16 cellular contexts compared by ENCODE assay signal in the genomic region with DNA sequence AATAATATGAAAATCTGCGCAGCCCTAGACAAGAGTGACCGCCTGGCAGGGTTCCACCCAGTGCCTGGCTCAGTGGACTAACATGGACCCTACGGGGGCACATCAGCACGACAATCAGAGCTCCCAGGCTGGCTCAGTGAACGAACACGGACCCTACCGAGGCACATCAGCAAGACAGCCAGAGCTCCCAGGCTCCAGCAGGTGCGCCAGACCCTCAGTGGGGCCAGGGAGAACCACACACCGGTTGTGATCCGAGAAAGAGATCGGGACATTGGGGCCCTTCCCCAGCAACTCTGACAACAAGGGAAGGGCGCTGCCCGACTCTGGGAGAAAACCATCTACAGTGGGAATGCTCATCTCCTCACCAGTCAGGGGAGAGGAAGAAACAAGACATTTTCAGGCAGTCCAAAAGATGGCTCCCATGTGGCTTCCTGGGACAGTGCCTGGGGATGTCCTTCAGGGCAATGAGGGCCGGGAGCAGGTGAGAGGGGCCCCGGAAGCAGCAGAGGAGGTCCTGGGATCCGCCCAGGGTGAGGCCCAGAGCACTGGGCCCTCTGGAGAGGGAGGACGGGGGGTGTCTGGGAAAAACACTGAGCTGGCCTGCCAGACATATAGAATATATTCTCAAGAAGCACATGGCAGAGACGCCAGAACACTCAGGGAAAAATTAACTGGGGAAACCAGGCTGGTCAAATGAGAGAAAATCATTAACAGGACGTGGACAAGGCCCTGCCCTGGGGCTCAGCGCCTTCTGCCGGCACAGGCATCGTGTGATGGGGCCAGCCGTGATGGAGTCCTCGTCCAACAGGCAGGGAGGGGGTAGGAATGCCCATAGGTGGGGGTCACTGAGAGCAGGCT. TPM values are rescaled to one million over a fixed set of nuclear protein-coding genes. Genes with fewer than 3 reads are reported as not detected.
DNase-seq lines count a peak whose midpoint lies in the region; ATAC-seq and TF ChIP-seq lines count a peak whose summit lies in the region.
"Had no signal": no experiment of that assay in that cellular context is flagged by ENCODE, and none has a peak within 500 bp of the region (broad histone marks: within the 10 kb centered on the region; RNA-seq: fewer than 3 reads in every experiment).

No MANE protein-coding gene starts in this region.

- H3K36me3 ChIP-seq in HEK293 (ENCODE audit: control insufficient read depth in 2 of 2, insufficient read depth in 1 of 2, low read length in 2 of 2), result no peaks in the 10 kb centered on the region
- peaks cover 0 to 4% of the 10 kb centered on the region in 2 donors for H3K36me3 ChIP-seq in mucosa of rectum (ENCODE audit: control insufficient read depth in 2 of 2, insufficient read depth in 2 of 2, low read length in 2 of 2)
- peaks cover 0 to 13% (median 3%) of the 10 kb centered on the region in 4 donors for H3K36me3 ChIP-seq in stomach

- H3K9me3 ChIP-seq in HEK293 (ENCODE audit: control insufficient read depth, insufficient read depth, low read depth, low read length) (no peaks in the 10 kb centered on the region), mucosa of rectum (ENCODE audit: control insufficient read depth in 2 of 2, low read length in 2 of 2) (no peaks in the 10 kb centered on the region), stomach (no peaks in the 10 kb centered on the region)

- H3K4me1 ChIP-seq in HEK293 (ENCODE audit: control insufficient read depth, insufficient read depth, low read length) (no peaks in the 10 kb centered on the region), mucosa of rectum (ENCODE audit: control insufficient read depth in 2 of 2, insufficient read depth in 2 of 2, low read length in 2 of 2) (peaks cover 58 to 66% of the 10 kb centered on the region in 2 donors), stomach (peaks cover 52 to 76% (median 69%) of the 10 kb centered on the region in 4 donors)

- POLR2A ChIA-PET in HEK293 (lab: Yijun Ruan, JAX), result no interaction called here

- no peak for TF ChIP-seq CTCF in HEK293 (tag by site-specific recombination; IDR thresholded peaks at IDR 0.05)
- TF ChIP-seq CTCF in chondrocyte (IDR thresholded peaks at IDR 0.05), result no peak
- no peak for TF ChIP-seq CTCF in stomach (IDR thresholded peaks at IDR 0.05)

- H3K4me1 Mint-ChIP-seq in chondrocyte (ENCODE audit: low read depth), result peaks cover 47% of the 10 kb centered on the region

- H3K27me3 Mint-ChIP-seq in chondrocyte (ENCODE audit: low read depth), result no peaks in the 10 kb centered on the region
- H3K27me3 Mint-ChIP-seq: natural killer cell treated with Interleukin-12 subunit alpha and Interleukin-12 subunit beta and Interleukin-15 and Interleukin-18, amount 100 ng/mL, for 72 hours had no signal

- H3K4me3 ChIP-seq in HEK293 (ENCODE audit: low read depth, low read length) (no peak overlapping the region), mucosa of rectum (ENCODE audit: low read length in 2 of 2) (peak overlapping the region in 1 of 2 donors; percentile 9), stomach (no peak overlapping the region)

- CTCF ChIA-PET in HEK293 (lab: Yijun Ruan, JAX), result no interaction called here

- no peaks in the 10 kb centered on the region for H3K36me3 Mint-ChIP-seq in chondrocyte (ENCODE audit: low read depth)
- H3K36me3 Mint-ChIP-seq: CD14-positive monocyte; natural killer cell treated with Interleukin-12 subunit alpha and Interleukin-12 subunit beta and Interleukin-15 and Interleukin-18, amount 100 ng/mL, for 72 hours had no signal

- no peak overlapping the region for H3K4me3 Mint-ChIP-seq in chondrocyte (ENCODE audit: unreplicated experiment)
- H3K4me3 Mint-ChIP-seq: activated T-cell treated with anti-CD3 and anti-CD28 coated beads, Interleukin-2, amount 50 U/mL, for 4 hours; HFFc6; natural killer cell treated with Interleukin-12 subunit alpha and Interleukin-12 subunit beta and Interleukin-15 and Interleukin-18, amount 100 ng/mL, for 72 hours had no signal

- H3K9ac ChIP-seq in mucosa of rectum (ENCODE audit: low read depth in 1 of 2, low read length in 2 of 2), result peak overlapping the region; percentile 65 to 81

- intact Hi-C loops in stomach (cut with DNase I; ENCODE audit: low total_unique reads), result no loop called here

- no peak for TF ChIP-seq POLR2A in stomach (IDR thresholded peaks at IDR 0.05)

- H3K27me3 ChIP-seq in mucosa of rectum (ENCODE audit: control insufficient read depth in 2 of 2, insufficient read depth in 2 of 2, low read length in 2 of 2) (no peaks in the 10 kb centered on the region), stomach (peaks cover 0 to 26% (median 7%) of the 10 kb centered on the region in 3 donors)

- 64 to 79% (median 71%) methylated on average over 24 of the region's 24 CpGs for WGBS in stomach, 5 donors

- H3K27ac Mint-ChIP-seq in chondrocyte (ENCODE audit: unreplicated experiment), result peak overlapping the region; percentile 93
- H3K27ac Mint-ChIP-seq: CD14-positive monocyte; HFFc6; natural killer cell treated with Interleukin-12 subunit alpha and Interleukin-12 subunit beta and Interleukin-15 and Interleukin-18, amount 100 ng/mL, for 72 hours had no signal

- no peaks in the 10 kb centered on the region for H3K9me3 Mint-ChIP-seq in chondrocyte (ENCODE audit: low read depth)
- H3K9me3 Mint-ChIP-seq: activated T-cell treated with anti-CD3 and anti-CD28 coated beads, Interleukin-2, amount 50 U/mL, for 4 hours; CD14-positive monocyte; HFFc6; natural killer cell treated with Interleukin-12 subunit alpha and Interleukin-12 subunit beta and Interleukin-15 and Interleukin-18, amount 100 ng/mL, for 72 hours had no signal

- no peak for TF ChIP-seq EP300 in stomach (IDR thresholded peaks at IDR 0.05)

- no peak for ATAC-seq in HG03196 (IDR thresholded peaks at IDR 0.05; ENCODE audit: unreplicated experiment)
- ATAC-seq in HG03095 (IDR thresholded peaks at IDR 0.05; ENCODE audit: unreplicated experiment), result no peak
- ATAC-seq: activated T-cell treated with anti-CD3 and anti-CD28 coated beads, Interleukin-2, amount 50 U/mL, for 4 hours; natural killer cell treated with Interleukin-12 subunit alpha and Interleukin-12 subunit beta and Interleukin-15 and Interleukin-18, amount 100 ng/mL, for 72 hours had no signal

- H3K27ac ChIP-seq in HEK293 (ENCODE audit: extremely low read depth, low read depth, low read length), result no peak overlapping the region
- H3K27ac ChIP-seq in mucosa of rectum (ENCODE audit: low read depth in 2 of 2, low read length in 2 of 2), result peak overlapping the region; percentile 92 to 94
- peak overlapping the region; percentile 69 to 93 (median 92) for H3K27ac ChIP-seq in stomach

- DNase-seq in chondrocyte (ENCODE audit: low spot score) (peak; percentile 79), stomach (no peak), NOMO-1 treated with DMSO at 0.1 percent for 48 hours (lab: John Stamatoyannopoulos, UW; ENCODE audit: unreplicated experiment) (no peak), UCSD-AML1 (lab: John Stamatoyannopoulos, UW; ENCODE audit: unreplicated experiment) (no peak)
- DNase-seq: activated CD4-positive, alpha-beta T cell treated with anti-CD3 and anti-CD28 coated beads, Interleukin-2, amount 50 U/mL, for 1 hour; activated T-cell treated with anti-CD3 and anti-CD28 coated beads, Interleukin-2, amount 50 U/mL, for 4 hours; head of caudate nucleus; HFFc6; NCI-H1694 treated with DMSO at 0.1 percent for 48 hours had no signal

TF ChIP-seq in HEK293, 187 proteins besides CTCF, POLR2A, EP300 and RAD21:
- TF ChIP-seq ZNF623 (tag by site-specific recombination; IDR thresholded peaks at IDR 0.05) (no peak), ZBTB48 (tag by site-specific recombination; IDR thresholded peaks at IDR 0.05) (no peak), ZBTB20 (tag by site-specific recombination; IDR thresholded peaks at IDR 0.05) (peak; percentile 51; the same call in 1 of the 2 replicates), ZNF837 (tag by site-specific recombination; IDR thresholded peaks at IDR 0.05) (no peak), ZFP37 (tag by site-specific recombination; IDR thresholded peaks at IDR 0.05) (no peak), ZNF394 (tag by site-specific recombination; IDR thresholded peaks at IDR 0.05; ENCODE audit: borderline replicate concordance) (no peak), ZNF146 (tag by site-specific recombination; IDR thresholded peaks at IDR 0.05) (no peak)
- TF ChIP-seq, protein P1, sequence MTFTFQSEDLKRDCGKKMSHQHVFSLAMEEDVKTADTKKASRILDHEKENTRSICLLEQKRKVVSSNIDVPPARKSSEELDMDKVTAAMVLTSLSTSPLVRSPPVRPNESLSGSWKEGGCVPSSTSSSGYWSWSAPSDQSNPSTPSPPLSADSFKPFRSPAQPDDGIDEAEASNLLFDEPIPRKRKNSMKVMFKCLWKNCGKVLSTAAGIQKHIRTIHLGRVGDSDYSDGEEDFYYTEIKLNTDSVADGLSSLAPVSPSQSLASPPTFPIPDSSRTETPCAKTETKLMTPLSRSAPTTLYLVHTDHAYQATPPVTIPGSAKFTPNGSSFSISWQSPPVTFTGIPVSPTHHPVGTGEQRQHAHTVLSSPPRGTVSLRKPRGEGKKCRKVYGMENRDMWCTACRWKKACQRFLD (tag by site-specific recombination; IDR thresholded peaks at IDR 0.05), result no peak

RNA-seq across cellular contexts. Expression of a gene that starts 4.8 kb away (rescaled TPM):
- 1.1 to 4.1 TPM (median 2.0 TPM) in 3 replicates for total RNA-seq in chondrocyte
- total RNA-seq in stomach, result 100 to 1,000 TPM in 2 of 5 donors, 10 to 100 TPM in 3; 16.9 to 149 (median 51.0) TPM
- 10 to 100 TPM; 14.6 to 28.4 (median 23.1) TPM for polyA plus RNA-seq in stomach
- total RNA-seq: natural killer cell treated with Interleukin-12 subunit alpha and Interleukin-12 subunit beta and Interleukin-15 and Interleukin-18, amount 100 ng/mL, for 72 hours; T-helper 2 cell treated with Interferon-gamma antibody and Interleukin-4, amounts not matched to agents 100 ng/mL and 5 ng/mL, for 36 hours had no signal
- polyA plus RNA-seq: CD14-positive monocyte had no signal
